2 cellular contexts compared by ENCODE assay signal in genomic region chr13:52406629-52407028, GRCh38.
TF ChIP-seq lines count a peak whose summit lies in the region.

No MANE protein-coding gene starts in this region.

TF ChIP-seq in liver, 16 proteins besides CTCF, POLR2A, EP300 and RAD21:
- no peak for TF ChIP-seq EGR1 (IDR thresholded peaks at IDR 0.05; ENCODE audit: low read depth in 2 of 2)
- TF ChIP-seq NR2F2 (IDR thresholded peaks at IDR 0.05): no peak
- peak in 1 of 2 donors; percentile 36 for TF ChIP-seq HNF4A (conservative IDR thresholded peaks at IDR 0.05)
- TF ChIP-seq, protein P1, sequence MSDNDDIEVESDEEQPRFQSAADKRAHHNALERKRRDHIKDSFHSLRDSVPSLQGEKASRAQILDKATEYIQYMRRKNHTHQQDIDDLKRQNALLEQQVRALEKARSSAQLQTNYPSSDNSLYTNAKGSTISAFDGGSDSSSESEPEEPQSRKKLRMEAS (IDR thresholded peaks at IDR 0.05): no peak
- peak in 1 of 2 donors; percentile 28 for TF ChIP-seq GABPA (IDR thresholded peaks at IDR 0.05 in 1 of 2, conservative IDR thresholded peaks at IDR 0.05 in 1 of 2)
- TF ChIP-seq RXRA (IDR thresholded peaks at IDR 0.05): peak in 1 of 2 donors; percentile 42
- TF ChIP-seq JUND (IDR thresholded peaks at IDR 0.05): no peak
- TF ChIP-seq TAF1 (conservative IDR thresholded peaks at IDR 0.05): no peak
- peak; percentile 66 for TF ChIP-seq FOXA2 (IDR thresholded peaks at IDR 0.05)
- TF ChIP-seq YY1 (IDR thresholded peaks at IDR 0.05): peak; percentile 61
- peak; percentile 25 for TF ChIP-seq FOXA1 (IDR thresholded peaks at IDR 0.05)

TF ChIP-seq in HepG2, 621 proteins besides CTCF, POLR2A, EP300 and RAD21:
- TF ChIP-seq TAF15 (IDR thresholded peaks at IDR 0.05; ENCODE audit: low read depth, low read length, poor library complexity, severe bottlenecking): no peak
- TF ChIP-seq KLF15 (CRISPR knock-in tag; IDR thresholded peaks at IDR 0.05; ENCODE audit: borderline replicate concordance): no peak
- TF ChIP-seq NR2F6 (IDR thresholded peaks at IDR 0.05): no peak
- no peak for TF ChIP-seq NR2F6 (CRISPR knock-in tag; IDR thresholded peaks at IDR 0.05)
- no peak for TF ChIP-seq HNRNPH1 (optimal IDR thresholded peaks at IDR 0.05; ENCODE audit: low read depth, low read length)
- TF ChIP-seq ZMYM2 (CRISPR knock-in tag; IDR thresholded peaks at IDR 0.05): no peak
- no peak for TF ChIP-seq CBX1 (IDR thresholded peaks at IDR 0.05; ENCODE audit: low read depth)
- no peak for TF ChIP-seq ZNF260 (CRISPR knock-in tag; IDR thresholded peaks at IDR 0.05; ENCODE audit: borderline replicate concordance, low read depth)
- no peak for TF ChIP-seq ATF7 (IDR thresholded peaks at IDR 0.05)
- no peak for TF ChIP-seq ATF7 (CRISPR knock-in tag; IDR thresholded peaks at IDR 0.05)
- TF ChIP-seq KAT8 (CRISPR knock-in tag; IDR thresholded peaks at IDR 0.05): no peak
- TF ChIP-seq ZNF432 (CRISPR knock-in tag; IDR thresholded peaks at IDR 0.05; ENCODE audit: borderline replicate concordance): no peak
- TF ChIP-seq ASH2L (IDR thresholded peaks at IDR 0.05; ENCODE audit: insufficient read length, low read depth, low read length): no peak
- TF ChIP-seq HMGXB4 (CRISPR knock-in tag; IDR thresholded peaks at IDR 0.05; ENCODE audit: borderline replicate concordance in 1 of 2, low read depth in 1 of 2): no peak
- TF ChIP-seq SRSF4 (IDR thresholded peaks at IDR 0.05; ENCODE audit: low read depth, low read length, poor library complexity, severe bottlenecking): no peak
- no peak for TF ChIP-seq SOX5 (CRISPR knock-in tag; IDR thresholded peaks at IDR 0.05; ENCODE audit: borderline replicate concordance)
- no peak for TF ChIP-seq NCOA5 (CRISPR knock-in tag; IDR thresholded peaks at IDR 0.05)
- TF ChIP-seq ZNF556 (CRISPR knock-in tag; IDR thresholded peaks at IDR 0.05; ENCODE audit: borderline replicate concordance): no peak
- TF ChIP-seq ZNF782 (CRISPR knock-in tag; IDR thresholded peaks at IDR 0.05; ENCODE audit: borderline replicate concordance): no peak
- no peak for TF ChIP-seq ZNF44 (CRISPR knock-in tag; IDR thresholded peaks at IDR 0.05)
- TF ChIP-seq, protein P2, sequence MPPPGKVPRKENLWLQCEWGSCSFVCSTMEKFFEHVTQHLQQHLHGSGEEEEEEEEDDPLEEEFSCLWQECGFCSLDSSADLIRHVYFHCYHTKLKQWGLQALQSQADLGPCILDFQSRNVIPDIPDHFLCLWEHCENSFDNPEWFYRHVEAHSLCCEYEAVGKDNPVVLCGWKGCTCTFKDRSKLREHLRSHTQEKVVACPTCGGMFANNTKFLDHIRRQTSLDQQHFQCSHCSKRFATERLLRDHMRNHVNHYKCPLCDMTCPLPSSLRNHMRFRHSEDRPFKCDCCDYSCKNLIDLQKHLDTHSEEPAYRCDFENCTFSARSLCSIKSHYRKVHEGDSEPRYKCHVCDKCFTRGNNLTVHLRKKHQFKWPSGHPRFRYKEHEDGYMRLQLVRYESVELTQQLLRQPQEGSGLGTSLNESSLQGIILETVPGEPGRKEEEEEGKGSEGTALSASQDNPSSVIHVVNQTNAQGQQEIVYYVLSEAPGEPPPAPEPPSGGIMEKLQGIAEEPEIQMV (CRISPR knock-in tag; IDR thresholded peaks at IDR 0.05; ENCODE audit: low read depth): no peak
